ENCODE assay signal across 8 cellular contexts in genomic region chr10:11163990-11164805, GRCh38.
DNase-seq lines count a peak whose midpoint lies in the region; ATAC-seq and TF ChIP-seq lines count a peak whose summit lies in the region.

No MANE protein-coding gene starts in this region.

- peaks cover 20% of the 10 kb centered on the region for H3K36me3 ChIP-seq in KOPT-K1 (ENCODE audit: insufficient read depth, low read length)

- peaks cover 0 to 4% of the 10 kb centered on the region in 2 donors for H3K36me3 Mint-ChIP-seq in naive B cell

- H3K27me3 ChIP-seq in dorsolateral prefrontal cortex, result peaks cover 0 to 29% (median 0%) of the 10 kb centered on the region in 45 donors

- ATAC-seq in naive B cell (ENCODE audit: low read depth in 2 of 2), result no peak
- ATAC-seq in HG02870 (IDR thresholded peaks at IDR 0.05; ENCODE audit: unreplicated experiment), result no peak
- ATAC-seq in HG03432 (IDR thresholded peaks at IDR 0.05; ENCODE audit: unreplicated experiment), result no peak
- no peak for ATAC-seq in HG03108 (IDR thresholded peaks at IDR 0.05; ENCODE audit: unreplicated experiment)
- ATAC-seq in HG03521 (IDR thresholded peaks at IDR 0.05; ENCODE audit: unreplicated experiment), result no peak

- H3K27ac ChIP-seq in KOPT-K1 (ENCODE audit: low read depth, low read length, poor library complexity, severe bottlenecking), result peak overlapping the region; percentile 98
- peak overlapping the region in 57 of 59 donors; percentile 18 to 95 (median 83) for H3K27ac ChIP-seq in dorsolateral prefrontal cortex

- H3K27ac Mint-ChIP-seq in naive B cell, result peak overlapping the region in 5 of 6 donors; percentile 90 to 99 (median 97)

- no peaks in the 10 kb centered on the region for H3K9me3 ChIP-seq in KOPT-K1 (ENCODE audit: insufficient read depth, low read length, poor library complexity, severe bottlenecking)

- H3K4me3 ChIP-seq in AG04449 (ENCODE audit: low read depth, low read length), result peak overlapping the region; percentile 64
- peak overlapping the region; percentile 35 to 85 (median 73) for H3K4me3 ChIP-seq in dorsolateral prefrontal cortex

- DNase-seq in AG04449 (ENCODE audit: low read depth, low spot score) (no peak), dorsolateral prefrontal cortex (peak in 3 of 10 donors; percentile 51 to 62 (median 56)), naive B cell (no peak)

- no peaks in the 10 kb centered on the region for H3K9me3 Mint-ChIP-seq in naive B cell

- CTCF ChIA-PET in AG04449 (lab: Yijun Ruan, JAX), result interaction anchor here (0.5 to 2.6 kb wide), 5 partner anchors 9 to 1843 kb away, joined by 3 to 10 read pairs (median 3); no protein-coding TSS in a partner anchor

- POLR2A ChIA-PET in AG04449 (lab: Yijun Ruan, JAX), result interaction anchor here (0.6 kb wide), 1 partner anchor 11 kb away, joined by 6 read pairs; no protein-coding TSS in a partner anchor

- no peak for TF ChIP-seq CTCF in AG04449 (IDR thresholded peaks at IDR 0.05; ENCODE audit: insufficient read depth, low read length, missing control alignments)
- peak in 1 of 56 donors; percentile 8 for TF ChIP-seq CTCF in dorsolateral prefrontal cortex (IDR thresholded peaks at IDR 0.05 in 54 of 56, conservative IDR thresholded peaks at IDR 0.05 in 2 of 56; ENCODE audit: low read depth in 1 of 56, partially characterized antibody in 56 of 56)

- intact Hi-C loops in dorsolateral prefrontal cortex (cut with DNase I), result loop anchor here in 1 of 2 donors (5.0 kb wide), 1 partner anchor 173 kb away; no protein-coding TSS in a partner anchor

- H3K4me1 Mint-ChIP-seq in naive B cell, result peaks cover 40 to 54% (median 45%) of the 10 kb centered on the region in 3 donors

- H3K27me3 Mint-ChIP-seq in naive B cell, result no peaks in the 10 kb centered on the region

- H3K4me3 Mint-ChIP-seq in naive B cell, result peak overlapping the region in 3 of 8 donors; percentile 98 to 100 (median 99)
